Comparison of ENCODE assay signal across 21 cellular contexts in the genomic region with DNA sequence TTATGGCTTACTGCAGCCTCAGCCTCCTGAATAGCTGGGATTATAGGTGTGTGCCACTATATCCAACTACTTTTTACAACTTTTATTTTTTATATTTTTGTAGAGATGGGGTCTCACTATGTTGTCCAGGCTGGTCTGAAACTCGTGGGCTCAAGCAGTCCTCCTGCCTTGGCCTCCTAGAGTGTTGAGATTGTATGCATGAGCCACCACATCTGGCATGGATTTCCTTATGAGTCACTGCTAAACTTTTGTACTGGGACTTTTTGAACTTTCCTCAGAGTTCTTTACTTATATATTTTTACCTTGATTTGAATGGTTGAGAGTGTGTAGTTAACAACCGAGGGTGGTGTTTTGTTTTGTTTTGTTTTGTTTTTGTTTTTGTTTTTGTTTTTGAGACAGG. TPM values are rescaled to one million over a fixed set of nuclear protein-coding genes. Genes with fewer than 3 reads are reported as not detected.
A peak's percentile ranks its signal among the peaks of the same experiment; 100 is the strongest.
DNase-seq lines count a peak whose midpoint lies in the region; ATAC-seq and TF ChIP-seq lines count a peak whose summit lies in the region.
"Had no signal": no experiment of that assay in that cellular context is flagged by ENCODE, and none has a peak within 500 bp of the region (broad histone marks: within the 10 kb centered on the region; RNA-seq: fewer than 3 reads in every experiment).

No MANE protein-coding gene starts in this region.

- TF ChIP-seq CTCF in choroid plexus epithelial cell (conservative IDR thresholded peaks at IDR 0.05; ENCODE audit: low read depth, low read length), result no peak
- no peak for TF ChIP-seq CTCF in mucosa of descending colon (IDR thresholded peaks at IDR 0.05)
- TF ChIP-seq CTCF in heart left ventricle (IDR thresholded peaks at IDR 0.05), result no peak

- no peaks in the 10 kb centered on the region for H3K27me3 ChIP-seq in MG63
- H3K27me3 ChIP-seq in heart left ventricle, result no peaks in the 10 kb centered on the region
- H3K27me3 ChIP-seq: ascending aorta; BLaER1 treated with 17β-estradiol and CSF1 and Interleukin-3, amounts not matched to agents 10 nM and 100 nM had no signal

- ATAC-seq in mucosa of descending colon, result peak; percentile 45
- ATAC-seq in GM21619 (IDR thresholded peaks at IDR 0.05; ENCODE audit: unreplicated experiment), result no peak
- no peak for ATAC-seq in GM18519 (IDR thresholded peaks at IDR 0.05; ENCODE audit: low FRiP score, unreplicated experiment)
- no peak for ATAC-seq in HG03354 (IDR thresholded peaks at IDR 0.05; ENCODE audit: poor library complexity, severe bottlenecking, unreplicated experiment)
- no peak for ATAC-seq in heart left ventricle
- ATAC-seq: stimulated activated naive CD8-positive, alpha-beta T cell treated with anti-CD3 and anti-CD28 coated beads, Interleukin-15, Interleukin-2, amounts not matched to agents 100 U/mL and 50 U/mL, for 24 hours had no signal

- DNase-seq in Daoy (ENCODE audit: low read depth), result peak; percentile 17
- peak; percentile 33 for DNase-seq in MG63
- DNase-seq in choroid plexus epithelial cell (ENCODE audit: low read depth), result peak; percentile 80
- DNase-seq in mucosa of descending colon, result no peak
- no peak for DNase-seq in heart left ventricle
- DNase-seq: activated CD4-positive, alpha-beta T cell treated with anti-CD3 and anti-CD28 coated beads, Interleukin-2, amount 50 U/mL, for 48 hours; DMS79; effector memory CD4-positive, alpha-beta T cell; head of caudate nucleus; kidney; midbrain; NCI-H1694 treated with DMSO at 0.1 percent for 48 hours; NCI-H510A treated with DMSO at 0.1 percent for 48 hours; occipital lobe; stimulated activated naive CD8-positive, alpha-beta T cell treated with anti-CD3 and anti-CD28 coated beads, Interleukin-15, Interleukin-2, amounts not matched to agents 100 U/mL and 50 U/mL, for 24 hours had no signal

- TF ChIP-seq POLR2A in heart left ventricle (IDR thresholded peaks at IDR 0.05), result no peak

- no peaks in the 10 kb centered on the region for H3K9me3 ChIP-seq in MG63
- H3K9me3 ChIP-seq in mucosa of descending colon, result no peaks in the 10 kb centered on the region
- H3K9me3 ChIP-seq in heart left ventricle, result peaks cover 0 to 15% (median 8%) of the 10 kb centered on the region in 12 donors
- H3K9me3 ChIP-seq: ascending aorta, HAP-1 had no signal

- no peak overlapping the region for H3K4me3 ChIP-seq in MG63
- no peak overlapping the region for H3K4me3 ChIP-seq in choroid plexus epithelial cell (ENCODE audit: low read depth, low read length)
- no peak overlapping the region for H3K4me3 ChIP-seq in mucosa of descending colon
- H3K4me3 ChIP-seq in heart left ventricle, result no peak overlapping the region
- H3K4me3 ChIP-seq: ascending aorta; BLaER1 treated with 17β-estradiol and CSF1 and Interleukin-3, amounts not matched to agents 10 nM and 100 nM; HAP-1 had no signal

- peaks cover 41% of the 10 kb centered on the region for H3K36me3 ChIP-seq in MG63
- H3K36me3 ChIP-seq in mucosa of descending colon (ENCODE audit: low read depth), result no peaks in the 10 kb centered on the region
- peaks cover 0 to 57% (median 38%) of the 10 kb centered on the region in 9 donors for H3K36me3 ChIP-seq in heart left ventricle

- H3K4me1 ChIP-seq in mucosa of descending colon (ENCODE audit: low read depth) (no peaks in the 10 kb centered on the region), heart left ventricle (peaks cover 0 to 39% (median 0%) of the 10 kb centered on the region in 12 donors)
- H3K4me1 ChIP-seq: ascending aorta, HAP-1 had no signal

- 92 to 97% (median 93%) methylated on average over 2 of the region's 2 CpGs for WGBS in heart left ventricle, 4 donors

- H3K27ac ChIP-seq in heart left ventricle, result no peak overlapping the region
- H3K27ac ChIP-seq: ascending aorta; BLaER1 treated with 17β-estradiol and CSF1 and Interleukin-3, amounts not matched to agents 10 nM and 100 nM had no signal

- intact Hi-C loops in mucosa of descending colon (cut with DNase I, micrococcal nuclease) (no loop called here), heart left ventricle (cut with DNase I) (no loop called here)

RNA-seq across cellular contexts. Expression of gene DNAJC3, which starts 33.4 kb away (rescaled TPM):
- total RNA-seq in Daoy (2014; rRNA removed; shearing (Covaris generic)), result 19.4 and 25.6 TPM in 2 replicates
- 22.5 and 40.5 TPM in 2 replicates for total RNA-seq in MG63 (2014; rRNA removed; shearing (Covaris generic); ENCODE audit: low replicate concordance)
- total RNA-seq in mucosa of descending colon (10 to 100 TPM; 48.6 to 60.5 (median 55.2) TPM), heart left ventricle (10 to 100 TPM; 23.5 to 43.9 (median 33.7) TPM)
- polyA plus RNA-seq in heart left ventricle, result 10 to 100 TPM in 1 of 2 donors, 1 to 10 TPM in 1; 8.7 to 33.7 TPM

Comparison
In these comparisons a context has a peak if more than half of its experiments do, and no peak if none do; other contexts are left out.
1. DNase-seq: peak in Daoy (single experiment), MG63 (single experiment) and choroid plexus epithelial cell (single experiment); none in mucosa of descending colon (0 of 3) and heart left ventricle (0 of 5).